ENCODE assay signal across 1 cellular context in genomic region chr12:132074216-132074615, GRCh38.
TF ChIP-seq lines count a peak whose summit lies in the region.

No MANE protein-coding gene starts in this region.

TF ChIP-seq in GM23338, 12 proteins besides CTCF, POLR2A, EP300 and RAD21 (continued from another document):
- TF ChIP-seq ZNF462 (CRISPR knock-in tag; IDR thresholded peaks at IDR 0.05) (no peak), EZH2 (IDR thresholded peaks at IDR 0.05; ENCODE audit: low read depth, unreplicated experiment) (no peak), JUNB (IDR thresholded peaks at IDR 0.05; ENCODE audit: unreplicated experiment) (no peak)
- TF ChIP-seq, protein P1, sequence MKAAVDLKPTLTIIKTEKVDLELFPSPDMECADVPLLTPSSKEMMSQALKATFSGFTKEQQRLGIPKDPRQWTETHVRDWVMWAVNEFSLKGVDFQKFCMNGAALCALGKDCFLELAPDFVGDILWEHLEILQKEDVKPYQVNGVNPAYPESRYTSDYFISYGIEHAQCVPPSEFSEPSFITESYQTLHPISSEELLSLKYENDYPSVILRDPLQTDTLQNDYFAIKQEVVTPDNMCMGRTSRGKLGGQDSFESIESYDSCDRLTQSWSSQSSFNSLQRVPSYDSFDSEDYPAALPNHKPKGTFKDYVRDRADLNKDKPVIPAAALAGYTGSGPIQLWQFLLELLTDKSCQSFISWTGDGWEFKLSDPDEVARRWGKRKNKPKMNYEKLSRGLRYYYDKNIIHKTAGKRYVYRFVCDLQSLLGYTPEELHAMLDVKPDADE (IDR thresholded peaks at IDR 0.05) = no peak
